ENCODE assay signal across 10 cellular contexts in the genomic region with DNA sequence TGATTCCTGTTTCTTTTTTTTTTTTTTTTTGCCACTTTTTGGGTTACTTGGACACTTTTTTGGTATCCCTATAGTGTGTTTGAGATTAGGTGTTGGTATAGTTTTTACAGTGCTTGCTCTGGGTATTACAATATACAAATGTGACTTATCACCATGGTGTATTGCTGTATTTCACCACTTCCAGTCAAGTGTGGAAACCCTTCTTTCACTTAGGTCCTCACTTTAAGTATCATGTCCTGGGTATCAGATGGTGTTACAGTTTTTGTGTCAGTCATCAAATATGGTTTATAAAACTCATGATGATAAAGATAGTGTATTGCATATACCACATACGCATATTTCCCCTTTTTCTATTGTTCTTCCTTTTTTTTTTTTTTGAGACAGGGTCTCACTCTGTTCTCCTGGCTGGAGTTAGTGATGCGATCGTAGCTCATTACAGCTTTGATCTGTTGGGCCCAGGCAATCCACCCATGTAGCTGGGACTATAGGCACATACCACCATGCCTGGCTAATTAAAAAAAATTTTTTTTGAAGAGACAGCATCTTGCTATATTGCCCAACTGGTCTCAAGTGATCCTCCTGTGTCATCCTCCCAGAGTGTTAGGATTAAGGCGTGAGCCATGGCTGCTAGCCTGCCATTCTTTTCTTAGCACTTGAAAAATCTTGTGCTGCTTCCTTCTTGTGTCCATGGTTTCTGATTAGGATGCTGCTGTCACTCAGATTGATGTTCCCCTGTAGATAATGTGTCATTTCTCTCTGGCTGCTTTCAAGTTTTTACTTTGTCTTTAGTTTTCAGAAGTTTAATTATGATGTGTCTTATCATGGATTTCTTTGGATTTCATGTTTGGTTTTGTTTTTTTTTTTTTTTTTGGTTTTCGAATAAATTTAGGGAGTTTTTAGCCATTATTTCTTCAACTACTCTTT. TPM values are rescaled to one million over a fixed set of nuclear protein-coding genes. Genes with fewer than 3 reads are reported as not detected.
DNase-seq lines count a peak whose midpoint lies in the region; ATAC-seq and TF ChIP-seq lines count a peak whose summit lies in the region.
"Had no signal": no experiment of that assay in that cellular context is flagged by ENCODE, and none has a peak within 500 bp of the region (broad histone marks: within the 10 kb centered on the region; RNA-seq: fewer than 3 reads in every experiment).

No MANE protein-coding gene starts in this region.

- no peak overlapping the region for H3K14ac ChIP-seq in mesenchymal stem cell (ENCODE audit: low read length in 2 of 2)

- peaks cover 21% of the 10 kb centered on the region for H3K36me3 Mint-ChIP-seq in activated CD4-positive, alpha-beta memory T cell treated with anti-CD3 and anti-CD28 coated beads for 36 hours

- peaks cover 16% of the 10 kb centered on the region for H3K79me1 ChIP-seq in mesenchymal stem cell (replicated peaks; ENCODE audit: low read length, poor library complexity, severe bottlenecking)

- no peak for DNase-seq in DND-41
- DNase-seq in activated CD4-positive, alpha-beta memory T cell treated with anti-CD3 and anti-CD28 coated beads for 36 hours, result no peak
- no peak for DNase-seq in mesenchymal stem cell
- no peak for DNase-seq in NCI-H146 treated with DMSO at 0.1 percent for 48 hours (lab: John Stamatoyannopoulos, UW; ENCODE audit: unreplicated experiment)
- DNase-seq in ureter (ENCODE audit: low spot score), result no peak
- DNase-seq in stomach, result no peak
- DNase-seq: left colon, thyroid gland had no signal

- WGBS in mesenchymal stem cell, result 95% methylated on average over 3 of the region's 5 CpGs
- 90 to 96% (median 94%) methylated on average over 5 of the region's 5 CpGs for WGBS in stomach, 5 donors

- no peak overlapping the region for H2BK15ac ChIP-seq in mesenchymal stem cell (ENCODE audit: low read depth, poor library complexity, severe bottlenecking)

- no peak overlapping the region for H4K8ac ChIP-seq in mesenchymal stem cell (ENCODE audit: low read length)

- no peak overlapping the region for H4K91ac ChIP-seq in mesenchymal stem cell (ENCODE audit: low read length)

- intact Hi-C loops in activated CD4-positive, alpha-beta memory T cell treated with anti-CD3 and anti-CD28 coated beads for 36 hours (cut with micrococcal nuclease), result no loop called here
- intact Hi-C loops in stomach (cut with DNase I; ENCODE audit: low total_unique reads), result no loop called here

- TF ChIP-seq POLR2A in stomach (IDR thresholded peaks at IDR 0.05), result no peak

- H2BK12ac ChIP-seq in mesenchymal stem cell (ENCODE audit: low read length in 2 of 2), result no peak overlapping the region

- no peak overlapping the region for H3K23ac ChIP-seq in mesenchymal stem cell (ENCODE audit: low read length in 2 of 2)

- H3K27ac Mint-ChIP-seq in activated CD4-positive, alpha-beta memory T cell treated with anti-CD3 and anti-CD28 coated beads for 36 hours, result no peak overlapping the region

- CTCF ChIA-PET in activated CD4-positive, alpha-beta memory T cell treated with anti-CD3 and anti-CD28 coated beads for 36 hours (lab: Charles Lee), result interaction anchor here (0.7 kb wide), 1 partner anchor 94 kb away, joined by 4 read pairs; no protein-coding TSS in a partner anchor

- no peak overlapping the region for H2BK120ac ChIP-seq in mesenchymal stem cell (ENCODE audit: low read depth, low read length)

- H2AFZ ChIP-seq in DND-41 (ENCODE audit: low read depth, low read length), result no peak overlapping the region
- no peak overlapping the region for H2AFZ ChIP-seq in KMS-11 (ENCODE audit: low read depth)
- no peak overlapping the region for H2AFZ ChIP-seq in mesenchymal stem cell (ENCODE audit: low read depth, low read length)

- H3K27me3 Mint-ChIP-seq in activated CD4-positive, alpha-beta memory T cell treated with anti-CD3 and anti-CD28 coated beads for 36 hours, result peaks cover 2% of the 10 kb centered on the region

- peak overlapping the region; percentile 66 for H3K4me2 ChIP-seq in DND-41 (ENCODE audit: insufficient read depth, low read length)
- peak overlapping the region; percentile 88 for H3K4me2 ChIP-seq in KMS-11
- no peak overlapping the region for H3K4me2 ChIP-seq in mesenchymal stem cell (ENCODE audit: low read length, poor library complexity, severe bottlenecking)

- H3K18ac ChIP-seq in mesenchymal stem cell (ENCODE audit: low read depth in 1 of 2, low read length in 2 of 2), result no peak overlapping the region

- H2AK5ac ChIP-seq in mesenchymal stem cell (ENCODE audit: low read length, severe bottlenecking), result no peak overlapping the region

- H3K79me2 ChIP-seq in DND-41 (ENCODE audit: insufficient read depth, low read length) (peaks cover 66% of the 10 kb centered on the region), KMS-11 (ENCODE audit: insufficient read depth, low read depth) (peaks cover 69% of the 10 kb centered on the region)

- H3K4me3 ChIP-seq in DND-41 (ENCODE audit: low read depth in 1 of 2, low read length in 2 of 2) (peak overlapping the region; percentile 52 to 86; a peak in 3 of 4 replicates), KMS-11 (IDR thresholded peaks at IDR 0.05; ENCODE audit: insufficient read depth, low read depth, low read length) (no peak overlapping the region), mesenchymal stem cell (ENCODE audit: insufficient read depth in 1 of 2, low read depth in 1 of 2, low read length in 2 of 2) (peak overlapping the region in 1 of 2 experiments; percentile 81), stomach (no peak overlapping the region)

- TF ChIP-seq CTCF in DND-41 (IDR thresholded peaks at IDR 0.05; ENCODE audit: borderline replicate concordance, extremely low read depth, low read length, poor library complexity, severe bottlenecking) (no peak), KMS-11 (conservative IDR thresholded peaks at IDR 0.05; ENCODE audit: low read depth, low read length) (no peak), stomach (IDR thresholded peaks at IDR 0.05) (no peak)

- H3K9me3 Mint-ChIP-seq in activated CD4-positive, alpha-beta memory T cell treated with anti-CD3 and anti-CD28 coated beads for 36 hours, result peaks cover 16% of the 10 kb centered on the region

- H3K27me3 ChIP-seq in DND-41 (ENCODE audit: insufficient read depth, low read length, poor library complexity) (no peaks in the 10 kb centered on the region), KMS-11 (ENCODE audit: insufficient read depth, low read depth) (no peaks in the 10 kb centered on the region), mesenchymal stem cell (ENCODE audit: control insufficient read depth in 1 of 2, insufficient read depth in 1 of 2, low read length in 2 of 2) (no peaks in the 10 kb centered on the region), stomach (no peaks in the 10 kb centered on the region)
- H3K27me3 ChIP-seq: thyroid gland had no signal

- peak overlapping the region; percentile 82 for H3K4me3 Mint-ChIP-seq in activated CD4-positive, alpha-beta memory T cell treated with anti-CD3 and anti-CD28 coated beads for 36 hours

- TF ChIP-seq EP300 in stomach (IDR thresholded peaks at IDR 0.05), result no peak

- peaks cover 25% of the 10 kb centered on the region for H3K4me1 ChIP-seq in DND-41 (ENCODE audit: insufficient read depth, low read length)
- H3K4me1 ChIP-seq in KMS-11 (ENCODE audit: low read depth, poor library complexity, severe bottlenecking), result peaks cover 24% of the 10 kb centered on the region
- peaks cover 6% of the 10 kb centered on the region for H3K4me1 ChIP-seq in mesenchymal stem cell (ENCODE audit: control insufficient read depth, insufficient read depth, low read depth, low read length)
- H3K4me1 ChIP-seq in stomach, result peaks cover 9 to 34% (median 22%) of the 10 kb centered on the region in 4 donors

- H3K4me1 Mint-ChIP-seq in activated CD4-positive, alpha-beta memory T cell treated with anti-CD3 and anti-CD28 coated beads for 36 hours (ENCODE audit: low read depth), result peaks cover 46% of the 10 kb centered on the region

- H3K9me3 ChIP-seq in DND-41 (ENCODE audit: insufficient read depth, low read length, severe bottlenecking) (peaks cover 11% of the 10 kb centered on the region), mesenchymal stem cell (ENCODE audit: control insufficient read depth, low read length) (no peaks in the 10 kb centered on the region), stomach (no peaks in the 10 kb centered on the region)
- H3K9me3 ChIP-seq: thyroid gland had no signal

- H3K9ac ChIP-seq in DND-41 (ENCODE audit: low read depth, low read length), result peak overlapping the region; percentile 96; the same call in 1 of the 2 replicates
- peak overlapping the region; percentile 97; the same call in 1 of the 2 replicates for H3K9ac ChIP-seq in KMS-11
- peak overlapping the region; percentile 97 for H3K9ac ChIP-seq in mesenchymal stem cell (ENCODE audit: low read length)

- H3K36me3 ChIP-seq in DND-41 (ENCODE audit: insufficient read depth, low read length) (no peaks in the 10 kb centered on the region; the same call in 1 of the 2 replicates), KMS-11 (ENCODE audit: insufficient read depth) (no peaks in the 10 kb centered on the region), mesenchymal stem cell (ENCODE audit: control insufficient read depth in 1 of 2, insufficient read depth in 2 of 2, low read depth in 1 of 2, low read length in 2 of 2) (peaks cover 0 to 11% of the 10 kb centered on the region in 2 experiments), stomach (peaks cover 0 to 8% (median 0%) of the 10 kb centered on the region in 4 donors)
- H3K36me3 ChIP-seq: thyroid gland had no signal

- no peak overlapping the region for H2BK5ac ChIP-seq in mesenchymal stem cell (ENCODE audit: low read depth, low read length, poor library complexity, severe bottlenecking)

- no peak overlapping the region for H3K4ac ChIP-seq in mesenchymal stem cell (ENCODE audit: low read depth in 1 of 2, low read length in 2 of 2)

- ATAC-seq in DND-41 (ENCODE audit: insufficient read depth, low read depth) (no peak), esophagus mucosa (no peak)
- ATAC-seq: left colon had no signal

- H3K27ac ChIP-seq in DND-41 (ENCODE audit: low read length), result no peak overlapping the region
- H3K27ac ChIP-seq in KMS-11, result peak overlapping the region; percentile 93; the same call in 1 of the 2 replicates
- H3K27ac ChIP-seq in mesenchymal stem cell (ENCODE audit: low read length, poor library complexity, severe bottlenecking), result no peak overlapping the region
- no peak overlapping the region for H3K27ac ChIP-seq in stomach
- H3K27ac ChIP-seq: thyroid gland had no signal

- POLR2A ChIA-PET in activated CD4-positive, alpha-beta memory T cell treated with anti-CD3 and anti-CD28 coated beads for 36 hours (lab: Charles Lee), result no interaction called here

- H4K20me1 ChIP-seq in DND-41 (ENCODE audit: insufficient read depth, low read length) (peaks cover 6% of the 10 kb centered on the region; the same call in 1 of the 2 replicates), KMS-11 (ENCODE audit: insufficient read depth) (no peaks in the 10 kb centered on the region)

RNA-seq across cellular contexts. Expression of gene ATP9B, which starts 2.1 kb away (rescaled TPM):
- total RNA-seq in activated CD4-positive, alpha-beta memory T cell treated with anti-CD3 and anti-CD28 coated beads for 36 hours, result 10 to 100 TPM; 15.9 to 16.6 TPM
- 8.4 TPM for polyA plus RNA-seq in mesenchymal stem cell (2013, experiment 1 of 2)
- polyA plus RNA-seq in mesenchymal stem cell (2013, experiment 2 of 2), result 8.0 TPM
- total RNA-seq in ureter (69.6 TPM), stomach (100 to 1,000 TPM in 2 of 5 donors, 10 to 100 TPM in 3; 23.3 to 128 (median 76.0) TPM), esophagus mucosa (19.6 TPM)
- polyA plus RNA-seq in stomach, result 10 to 100 TPM; 10.6 to 21.2 (median 13.4) TPM

Comparison
In these comparisons a context has a peak if more than half of its experiments do, and no peak if none do; other contexts are left out.
1. H3K4me3 ChIP-seq: peak in DND-41 (2 of 2); none in KMS-11 (single experiment) and stomach (0 of 4).
2. Peak in every context shown above with its lines, with median percentiles within 50 percentile points of each other: H3K9ac ChIP-seq.